In genomic region chr10:71685554-71686202, GRCh38 we compare ENCODE assay signal across 1 cellular context.
TF ChIP-seq lines count a peak whose summit lies in the region.

No MANE protein-coding gene starts in this region.

TF ChIP-seq in GM23338, 12 proteins besides CTCF, POLR2A, EP300 and RAD21 (continued from another document):
- TF ChIP-seq REST (IDR thresholded peaks at IDR 0.05; ENCODE audit: unreplicated experiment) = no peak
- no peak for TF ChIP-seq ZNF114 (CRISPR knock-in tag; IDR thresholded peaks at IDR 0.05)
- TF ChIP-seq POLR2AphosphoS5 (IDR thresholded peaks at IDR 0.05; ENCODE audit: low read depth) = no peak
